7 cellular contexts compared by ENCODE assay signal in genomic region chr11:7578276-7578955, GRCh38.
DNase-seq lines count a peak whose midpoint lies in the region; ATAC-seq, FAIRE-seq and TF ChIP-seq lines count a peak whose summit lies in the region.

No MANE protein-coding gene starts in this region.

- CTCF ChIA-PET in activated CD8-positive, alpha-beta T cell treated with anti-CD3 and anti-CD28 coated beads for 36 hours (lab: Charles Lee): interaction anchor here (0.8 to 1.1 kb wide), 3 partner anchors 31 to 78 kb away, joined by 3 to 4 read pairs (median 3); no protein-coding TSS in a partner anchor

- H4K20me1 ChIP-seq in keratinocyte (ENCODE audit: control insufficient read depth, extremely low read depth, insufficient read depth, low read length): no peaks in the 10 kb centered on the region

- DNase-seq in activated CD8-positive, alpha-beta T cell treated with anti-CD3 and anti-CD28 coated beads for 36 hours: no peak
- DNase-seq in keratinocyte (ENCODE audit: low read depth, low spot score) (no peak), SHP77 treated with DMSO at 0.1 percent for 48 hours (lab: John Stamatoyannopoulos, UW) (no peak), T1000 (lab: John Stamatoyannopoulos, UW) (no peak)
- no peak for DNase-seq in stimulated activated naive CD8-positive, alpha-beta T cell treated with anti-CD3 and anti-CD28 coated beads, Interleukin-15, amount 100 ng/mL, for 72 hours

- no peaks in the 10 kb centered on the region for H3K9me1 ChIP-seq in keratinocyte (ENCODE audit: control insufficient read depth, extremely low read depth, insufficient read depth, low read length)

- no peaks in the 10 kb centered on the region for H3K27me3 ChIP-seq in keratinocyte (ENCODE audit: control insufficient read depth, extremely low read depth, insufficient read depth, low read length)

- no peaks in the 10 kb centered on the region for H3K9me3 Mint-ChIP-seq in activated CD8-positive, alpha-beta T cell treated with anti-CD3 and anti-CD28 coated beads for 36 hours
- H3K9me3 Mint-ChIP-seq in stimulated activated naive CD8-positive, alpha-beta T cell treated with anti-CD3 and anti-CD28 coated beads, Interleukin-15, amount 100 ng/mL, for 72 hours: no peaks in the 10 kb centered on the region

- H3K36me3 Mint-ChIP-seq in activated CD8-positive, alpha-beta T cell treated with anti-CD3 and anti-CD28 coated beads for 36 hours (ENCODE audit: low read depth): no peaks in the 10 kb centered on the region

- H3K27ac ChIP-seq in keratinocyte (ENCODE audit: control insufficient read depth, insufficient read depth, low read length): peak overlapping the region; percentile 32

- no peak overlapping the region for H3K27ac Mint-ChIP-seq in activated CD8-positive, alpha-beta T cell treated with anti-CD3 and anti-CD28 coated beads for 36 hours
- no peak overlapping the region for H3K27ac Mint-ChIP-seq in stimulated activated naive CD8-positive, alpha-beta T cell treated with anti-CD3 and anti-CD28 coated beads, Interleukin-15, amount 100 ng/mL, for 72 hours

- TF ChIP-seq CTCF in activated CD8-positive, alpha-beta T cell treated with anti-CD3 and anti-CD28 coated beads for 36 hours (IDR thresholded peaks at IDR 0.05): no peak
- no peak for TF ChIP-seq CTCF in keratinocyte (optimal IDR thresholded peaks at IDR 0.05 in 1 of 3, IDR thresholded peaks at IDR 0.05 in 1 of 3, conservative IDR thresholded peaks at IDR 0.05 in 1 of 3; ENCODE audit: extremely low read depth in 1 of 3, insufficient read depth in 2 of 3, low read length in 3 of 3)

- H3K79me2 ChIP-seq in keratinocyte (ENCODE audit: control insufficient read depth, insufficient read depth, low read length): no peaks in the 10 kb centered on the region

- peak overlapping the region; percentile 16 for H3K4me3 Mint-ChIP-seq in activated CD8-positive, alpha-beta T cell treated with anti-CD3 and anti-CD28 coated beads for 36 hours
- peak overlapping the region; percentile 37 to 39 for H3K4me3 Mint-ChIP-seq in stimulated activated naive CD8-positive, alpha-beta T cell treated with anti-CD3 and anti-CD28 coated beads, Interleukin-15, amount 100 ng/mL, for 72 hours

- dilution Hi-C loops in keratinocyte (cut with MboI; ENCODE audit: extremely low pct_ligation_motif_present, low sequenced_read_pairs): no loop called here

- intact Hi-C loops in activated CD8-positive, alpha-beta T cell treated with anti-CD3 and anti-CD28 coated beads for 36 hours (cut with micrococcal nuclease): no loop called here

- H3K9me3 ChIP-seq in keratinocyte (ENCODE audit: control insufficient read depth, low read depth, low read length): no peaks in the 10 kb centered on the region

- ATAC-seq in GM21447 (IDR thresholded peaks at IDR 0.05; ENCODE audit: unreplicated experiment): peak; percentile 6
- no peak for ATAC-seq in activated CD8-positive, alpha-beta T cell treated with anti-CD3 and anti-CD28 coated beads for 36 hours
- no peak for ATAC-seq in stimulated activated naive CD8-positive, alpha-beta T cell treated with anti-CD3 and anti-CD28 coated beads, Interleukin-15, amount 100 ng/mL, for 72 hours
- ATAC-seq in HG02678 (IDR thresholded peaks at IDR 0.05; ENCODE audit: unreplicated experiment): no peak

- H3K4me2 ChIP-seq in keratinocyte (ENCODE audit: control insufficient read depth, extremely low read depth, insufficient read depth, low read depth, low read length): peak overlapping the region; percentile 83

- FAIRE-seq in keratinocyte (lab: Jason Lieb, UNC): peak; percentile 13

- H3K4me1 ChIP-seq in keratinocyte (ENCODE audit: control insufficient read depth, extremely low read depth, insufficient read depth, low read length): peaks cover 43% of the 10 kb centered on the region

- H3K4me1 Mint-ChIP-seq in activated CD8-positive, alpha-beta T cell treated with anti-CD3 and anti-CD28 coated beads for 36 hours (ENCODE audit: low read depth): peaks cover 34% of the 10 kb centered on the region
- peaks cover 36% of the 10 kb centered on the region for H3K4me1 Mint-ChIP-seq in stimulated activated naive CD8-positive, alpha-beta T cell treated with anti-CD3 and anti-CD28 coated beads, Interleukin-15, amount 100 ng/mL, for 72 hours

- POLR2A ChIA-PET in activated CD8-positive, alpha-beta T cell treated with anti-CD3 and anti-CD28 coated beads for 36 hours (lab: Charles Lee): interaction anchor here (0.9 kb wide), 1 partner anchor 81 kb away, joined by 3 read pairs; no protein-coding TSS in a partner anchor

- peak overlapping the region in 1 of 3 experiments; percentile 47 for H3K4me3 ChIP-seq in keratinocyte (ENCODE audit: control insufficient read depth in 2 of 3, extremely low read depth in 1 of 3, insufficient read depth in 2 of 3, low read depth in 1 of 3, low read length in 3 of 3)

- H3K9ac ChIP-seq in keratinocyte (ENCODE audit: control insufficient read depth, extremely low read depth, insufficient read depth, low read length): peak overlapping the region; percentile 54

- peaks cover 32% of the 10 kb centered on the region for H3K27me3 Mint-ChIP-seq in activated CD8-positive, alpha-beta T cell treated with anti-CD3 and anti-CD28 coated beads for 36 hours
- H3K27me3 Mint-ChIP-seq in stimulated activated naive CD8-positive, alpha-beta T cell treated with anti-CD3 and anti-CD28 coated beads, Interleukin-15, amount 100 ng/mL, for 72 hours: peaks cover 45% of the 10 kb centered on the region

- peak overlapping the region; percentile 88 for H2AFZ ChIP-seq in keratinocyte (ENCODE audit: control insufficient read depth, low read length)

- no peaks in the 10 kb centered on the region for H3K36me3 ChIP-seq in keratinocyte (ENCODE audit: control insufficient read depth in 2 of 2, extremely low read depth in 1 of 2, insufficient read depth in 2 of 2, low read length in 2 of 2)
